In genomic region chr15:68627476-68627875, GRCh38 we compare ENCODE assay signal across 1 cellular context.
TF ChIP-seq lines count a peak whose summit lies in the region.

No MANE protein-coding gene starts in this region.

TF ChIP-seq in IMR-90, 13 proteins besides CTCF, POLR2A, EP300 and RAD21:
- TF ChIP-seq MAZ (IDR thresholded peaks at IDR 0.05; ENCODE audit: borderline replicate concordance, low read depth, low read length), result no peak
- TF ChIP-seq MAFK (IDR thresholded peaks at IDR 0.05; ENCODE audit: low read depth, low read length), result no peak
- TF ChIP-seq CHD1 (IDR thresholded peaks at IDR 0.05; ENCODE audit: low read depth, low read length), result no peak
- TF ChIP-seq BHLHE40 (IDR thresholded peaks at IDR 0.05; ENCODE audit: low read depth, low read length), result no peak
- no peak for TF ChIP-seq ELK1 (IDR thresholded peaks at IDR 0.05; ENCODE audit: borderline replicate concordance, low read depth, low read length)
- no peak for TF ChIP-seq USF2 (IDR thresholded peaks at IDR 0.05; ENCODE audit: low read depth, low read length)
